16 cellular contexts compared by ENCODE assay signal in the genomic region with DNA sequence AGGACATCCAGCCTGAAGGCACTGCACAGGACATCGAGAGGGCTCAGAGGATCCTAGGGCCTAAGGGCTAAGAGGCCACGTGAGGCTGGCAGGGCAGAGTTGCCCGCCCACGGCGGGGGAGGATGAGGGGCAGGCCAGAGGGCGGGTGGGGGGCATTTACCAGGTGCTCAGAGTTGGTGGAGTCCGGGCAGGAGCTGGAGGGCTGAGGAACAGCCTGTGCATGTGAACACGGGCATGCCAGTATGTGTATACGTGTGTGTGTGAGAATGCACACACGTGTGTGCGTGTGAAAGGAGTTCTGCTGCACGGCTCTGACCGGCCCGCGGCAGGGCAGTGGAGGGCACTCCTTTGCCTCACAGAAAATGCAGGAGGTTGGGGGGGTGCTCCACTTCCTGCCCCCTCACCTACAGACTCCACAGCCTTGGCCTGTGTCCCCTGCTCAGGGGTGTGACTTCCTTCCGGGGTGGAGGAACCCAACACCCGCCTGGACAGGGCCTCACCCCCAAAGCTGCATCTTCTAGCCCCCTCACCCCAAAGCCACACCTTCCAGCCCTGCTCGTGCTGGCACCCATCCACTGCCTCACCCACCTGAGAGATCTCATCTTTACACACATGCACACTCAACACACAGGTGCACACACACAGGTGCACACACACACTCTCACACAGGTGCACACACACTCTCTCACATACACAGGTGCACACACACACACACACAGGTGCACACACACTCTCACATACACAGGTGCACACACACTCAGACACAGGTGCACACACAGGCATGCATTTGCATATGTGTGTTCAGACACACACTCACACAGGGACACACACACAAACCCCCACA. TPM values are rescaled to one million over a fixed set of nuclear protein-coding genes. Genes with fewer than 3 reads are reported as not detected.
DNase-seq lines count a peak whose midpoint lies in the region; ATAC-seq, FAIRE-seq and TF ChIP-seq lines count a peak whose summit lies in the region.
"Had no signal": no experiment of that assay in that cellular context is flagged by ENCODE, and none has a peak within 500 bp of the region (broad histone marks: within the 10 kb centered on the region; RNA-seq: fewer than 3 reads in every experiment).

No MANE protein-coding gene starts in this region.

- peak; percentile 29 for ATAC-seq in activated naive CD8-positive, alpha-beta T cell treated with anti-CD3 and anti-CD28 coated beads, Interleukin-2, amount 50 U/mL, for 24 hours
- no peak for ATAC-seq in GM18867 (IDR thresholded peaks at IDR 0.05; ENCODE audit: unreplicated experiment)
- ATAC-seq: WTC11 had no signal

- H3K4me1 Mint-ChIP-seq in activated CD4-positive, alpha-beta T cell treated with anti-CD3 and anti-CD28 coated beads, Interleukin-2, amount 10 ng/mL, durations not matched to agents 24 days and 14 days, result peaks cover 16% of the 10 kb centered on the region
- H3K4me1 Mint-ChIP-seq in activated naive CD8-positive, alpha-beta T cell treated with anti-CD3 and anti-CD28 coated beads, Interleukin-2, amount 50 U/mL, for 24 hours, result peaks cover 28% of the 10 kb centered on the region
- H3K4me1 Mint-ChIP-seq in neural crest cell, result peaks cover 3% of the 10 kb centered on the region

- no peak for TF ChIP-seq CTCF in neural crest cell (conservative IDR thresholded peaks at IDR 0.05)

- peak overlapping the region; percentile 1 for H3K4me3 Mint-ChIP-seq in activated CD4-positive, alpha-beta T cell treated with anti-CD3 and anti-CD28 coated beads, Interleukin-2, amount 10 ng/mL, durations not matched to agents 24 days and 14 days
- no peak overlapping the region for H3K4me3 Mint-ChIP-seq in activated naive CD8-positive, alpha-beta T cell treated with anti-CD3 and anti-CD28 coated beads, Interleukin-2, amount 50 U/mL, for 24 hours
- H3K4me3 Mint-ChIP-seq in neural crest cell, result no peak overlapping the region
- H3K4me3 Mint-ChIP-seq: WTC11 had no signal

- H3K27ac Mint-ChIP-seq in activated CD4-positive, alpha-beta T cell treated with anti-CD3 and anti-CD28 coated beads, Interleukin-2, amount 10 ng/mL, durations not matched to agents 24 days and 14 days, result no peak overlapping the region
- peak overlapping the region; percentile 2 for H3K27ac Mint-ChIP-seq in activated naive CD8-positive, alpha-beta T cell treated with anti-CD3 and anti-CD28 coated beads, Interleukin-2, amount 50 U/mL, for 24 hours
- H3K27ac Mint-ChIP-seq in neural crest cell (ENCODE audit: unreplicated experiment), result peak overlapping the region; percentile 78
- H3K27ac Mint-ChIP-seq: WTC11 had no signal

- FAIRE-seq in GM12892 (lab: Jason Lieb, UNC), result peak; percentile 21

- no peaks in the 10 kb centered on the region for H3K9me3 Mint-ChIP-seq in activated CD4-positive, alpha-beta T cell treated with anti-CD3 and anti-CD28 coated beads, Interleukin-2, amount 10 ng/mL, durations not matched to agents 24 days and 14 days
- no peaks in the 10 kb centered on the region for H3K9me3 Mint-ChIP-seq in activated naive CD8-positive, alpha-beta T cell treated with anti-CD3 and anti-CD28 coated beads, Interleukin-2, amount 50 U/mL, for 24 hours
- H3K9me3 Mint-ChIP-seq in neural crest cell, result no peaks in the 10 kb centered on the region

- intact Hi-C loops in activated CD4-positive, alpha-beta T cell treated with anti-CD3 and anti-CD28 coated beads, Interleukin-2, amount 10 ng/mL, durations not matched to agents 24 days and 14 days (cut with micrococcal nuclease), result no loop called here
- intact Hi-C loops in posterior vena cava (cut with DNase I), result no loop called here

- no peaks in the 10 kb centered on the region for H3K36me3 Mint-ChIP-seq in activated CD4-positive, alpha-beta T cell treated with anti-CD3 and anti-CD28 coated beads, Interleukin-2, amount 10 ng/mL, durations not matched to agents 24 days and 14 days (ENCODE audit: low read depth)
- H3K36me3 Mint-ChIP-seq in activated naive CD8-positive, alpha-beta T cell treated with anti-CD3 and anti-CD28 coated beads, Interleukin-2, amount 50 U/mL, for 24 hours (ENCODE audit: low read depth), result no peaks in the 10 kb centered on the region
- H3K36me3 Mint-ChIP-seq in neural crest cell (ENCODE audit: low read depth), result peaks cover 2% of the 10 kb centered on the region
- H3K36me3 Mint-ChIP-seq: WTC11 had no signal

- peaks cover 14% of the 10 kb centered on the region for H3K27me3 Mint-ChIP-seq in activated CD4-positive, alpha-beta T cell treated with anti-CD3 and anti-CD28 coated beads, Interleukin-2, amount 10 ng/mL, durations not matched to agents 24 days and 14 days
- H3K27me3 Mint-ChIP-seq in activated naive CD8-positive, alpha-beta T cell treated with anti-CD3 and anti-CD28 coated beads, Interleukin-2, amount 50 U/mL, for 24 hours, result no peaks in the 10 kb centered on the region
- peaks cover 19% of the 10 kb centered on the region for H3K27me3 Mint-ChIP-seq in neural crest cell (ENCODE audit: low read depth)

- TF ChIP-seq POLR2A in GM12892 (IDR thresholded peaks at IDR 0.05; ENCODE audit: low read depth, low read length), result no peak

- DNase-seq in activated CD4-positive, alpha-beta T cell treated with anti-CD3 and anti-CD28 coated beads, Interleukin-2, amount 10 ng/mL, durations not matched to agents 24 days and 14 days, result peak; percentile 64
- no peak for DNase-seq in activated CD4-positive, alpha-beta T cell treated with anti-CD3 and anti-CD28 coated beads for 4 hours
- DNase-seq in GM12892 (ENCODE audit: insufficient read length), result no peak
- no peak for DNase-seq in activated naive CD8-positive, alpha-beta T cell treated with anti-CD3 and anti-CD28 coated beads, Interleukin-2, amount 50 U/mL, for 24 hours
- DNase-seq in neural crest cell (ENCODE audit: low read depth, low spot score), result no peak
- no peak for DNase-seq in posterior vena cava (ENCODE audit: low spot score)
- DNase-seq in COLO829 (ENCODE audit: low spot score), result no peak
- DNase-seq: colonic mucosa, DMS 273 treated with DMSO at 0.1 percent for 48 hours, hippocampal formation, MG63, NCI-H2107, nucleus accumbens, testis had no signal

RNA-seq across cellular contexts. Expression of gene GPR132, which starts 11.8 kb away (rescaled TPM):
- 25.8 and 31.5 TPM in 2 replicates for total RNA-seq in activated CD4-positive, alpha-beta T cell treated with anti-CD3 and anti-CD28 coated beads, Interleukin-2, amount 10 ng/mL, durations not matched to agents 24 days and 14 days
- 13.8 TPM for polyA plus RNA-seq in GM12892 (2012; ENCODE audit: missing spikeins)
- not detected in 2 replicates for total RNA-seq in neural crest cell
- 1 to 10 TPM; 1.8 to 3.1 TPM for total RNA-seq in posterior vena cava

RNA-seq across cellular contexts. Expression of gene CDCA4, which starts 56.1 kb away (rescaled TPM):
- total RNA-seq in activated CD4-positive, alpha-beta T cell treated with anti-CD3 and anti-CD28 coated beads, Interleukin-2, amount 10 ng/mL, durations not matched to agents 24 days and 14 days, result 64.6 and 66.3 TPM in 2 replicates
- polyA plus RNA-seq in GM12892 (2012; ENCODE audit: missing spikeins), result 35.4 TPM
- total RNA-seq in neural crest cell, result 55.0 and 58.2 TPM in 2 replicates
- 1 to 10 TPM; 4.3 to 4.8 TPM for total RNA-seq in posterior vena cava
